ENCODE assay signal across 1 cellular context in the genomic region with DNA sequence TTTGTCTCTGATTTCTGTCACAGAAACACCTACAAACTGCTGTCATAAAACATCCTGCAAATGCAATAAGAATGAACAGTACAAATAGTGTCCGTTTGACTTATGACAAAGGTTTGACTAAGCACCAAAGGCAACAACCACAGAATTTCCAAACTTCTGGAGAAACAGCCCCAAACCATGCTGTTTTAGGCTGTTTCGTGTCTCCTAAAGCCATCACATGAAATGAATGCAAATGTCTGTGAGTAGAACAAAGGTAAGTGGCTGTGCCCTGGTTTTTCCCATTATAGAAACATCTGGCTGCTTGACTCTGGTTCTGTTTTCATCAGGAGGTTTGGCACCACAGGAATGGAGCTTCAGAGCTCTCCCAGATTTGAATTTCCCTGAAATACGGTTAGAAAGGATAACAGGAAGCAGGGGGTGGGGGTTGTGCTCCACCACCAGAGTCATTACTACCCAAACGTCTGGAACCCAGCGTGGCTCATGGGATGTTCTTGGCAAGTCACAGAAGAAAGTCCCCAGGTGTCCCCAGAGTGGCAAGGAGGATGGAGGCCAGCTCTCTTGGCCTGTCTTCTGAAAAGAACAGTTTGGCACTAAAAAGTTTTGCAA.
TF ChIP-seq lines count a peak whose summit lies in the region.

No MANE protein-coding gene starts in this region.

TF ChIP-seq in GM23338, 12 proteins besides CTCF, POLR2A, EP300 and RAD21 (continued from another document):
- TF ChIP-seq, protein P1, sequence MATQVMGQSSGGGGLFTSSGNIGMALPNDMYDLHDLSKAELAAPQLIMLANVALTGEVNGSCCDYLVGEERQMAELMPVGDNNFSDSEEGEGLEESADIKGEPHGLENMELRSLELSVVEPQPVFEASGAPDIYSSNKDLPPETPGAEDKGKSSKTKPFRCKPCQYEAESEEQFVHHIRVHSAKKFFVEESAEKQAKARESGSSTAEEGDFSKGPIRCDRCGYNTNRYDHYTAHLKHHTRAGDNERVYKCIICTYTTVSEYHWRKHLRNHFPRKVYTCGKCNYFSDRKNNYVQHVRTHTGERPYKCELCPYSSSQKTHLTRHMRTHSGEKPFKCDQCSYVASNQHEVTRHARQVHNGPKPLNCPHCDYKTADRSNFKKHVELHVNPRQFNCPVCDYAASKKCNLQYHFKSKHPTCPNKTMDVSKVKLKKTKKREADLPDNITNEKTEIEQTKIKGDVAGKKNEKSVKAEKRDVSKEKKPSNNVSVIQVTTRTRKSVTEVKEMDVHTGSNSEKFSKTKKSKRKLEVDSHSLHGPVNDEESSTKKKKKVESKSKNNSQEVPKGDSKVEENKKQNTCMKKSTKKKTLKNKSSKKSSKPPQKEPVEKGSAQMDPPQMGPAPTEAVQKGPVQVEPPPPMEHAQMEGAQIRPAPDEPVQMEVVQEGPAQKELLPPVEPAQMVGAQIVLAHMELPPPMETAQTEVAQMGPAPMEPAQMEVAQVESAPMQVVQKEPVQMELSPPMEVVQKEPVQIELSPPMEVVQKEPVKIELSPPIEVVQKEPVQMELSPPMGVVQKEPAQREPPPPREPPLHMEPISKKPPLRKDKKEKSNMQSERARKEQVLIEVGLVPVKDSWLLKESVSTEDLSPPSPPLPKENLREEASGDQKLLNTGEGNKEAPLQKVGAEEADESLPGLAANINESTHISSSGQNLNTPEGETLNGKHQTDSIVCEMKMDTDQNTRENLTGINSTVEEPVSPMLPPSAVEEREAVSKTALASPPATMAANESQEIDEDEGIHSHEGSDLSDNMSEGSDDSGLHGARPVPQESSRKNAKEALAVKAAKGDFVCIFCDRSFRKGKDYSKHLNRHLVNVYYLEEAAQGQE (IDR thresholded peaks at IDR 0.05; ENCODE audit: unreplicated experiment): no peak
- no peak for TF ChIP-seq CREB1 (CRISPR knock-in tag; IDR thresholded peaks at IDR 0.05; ENCODE audit: low read depth)
- no peak for TF ChIP-seq ZNF114 (CRISPR knock-in tag; IDR thresholded peaks at IDR 0.05)
- no peak for TF ChIP-seq EZH2 (IDR thresholded peaks at IDR 0.05; ENCODE audit: low read depth, unreplicated experiment)
- no peak for TF ChIP-seq STAT1 (IDR thresholded peaks at IDR 0.05; ENCODE audit: unreplicated experiment)
- no peak for TF ChIP-seq ZNF331 (CRISPR knock-in tag; IDR thresholded peaks at IDR 0.05; ENCODE audit: low read depth)
- TF ChIP-seq, protein P2, sequence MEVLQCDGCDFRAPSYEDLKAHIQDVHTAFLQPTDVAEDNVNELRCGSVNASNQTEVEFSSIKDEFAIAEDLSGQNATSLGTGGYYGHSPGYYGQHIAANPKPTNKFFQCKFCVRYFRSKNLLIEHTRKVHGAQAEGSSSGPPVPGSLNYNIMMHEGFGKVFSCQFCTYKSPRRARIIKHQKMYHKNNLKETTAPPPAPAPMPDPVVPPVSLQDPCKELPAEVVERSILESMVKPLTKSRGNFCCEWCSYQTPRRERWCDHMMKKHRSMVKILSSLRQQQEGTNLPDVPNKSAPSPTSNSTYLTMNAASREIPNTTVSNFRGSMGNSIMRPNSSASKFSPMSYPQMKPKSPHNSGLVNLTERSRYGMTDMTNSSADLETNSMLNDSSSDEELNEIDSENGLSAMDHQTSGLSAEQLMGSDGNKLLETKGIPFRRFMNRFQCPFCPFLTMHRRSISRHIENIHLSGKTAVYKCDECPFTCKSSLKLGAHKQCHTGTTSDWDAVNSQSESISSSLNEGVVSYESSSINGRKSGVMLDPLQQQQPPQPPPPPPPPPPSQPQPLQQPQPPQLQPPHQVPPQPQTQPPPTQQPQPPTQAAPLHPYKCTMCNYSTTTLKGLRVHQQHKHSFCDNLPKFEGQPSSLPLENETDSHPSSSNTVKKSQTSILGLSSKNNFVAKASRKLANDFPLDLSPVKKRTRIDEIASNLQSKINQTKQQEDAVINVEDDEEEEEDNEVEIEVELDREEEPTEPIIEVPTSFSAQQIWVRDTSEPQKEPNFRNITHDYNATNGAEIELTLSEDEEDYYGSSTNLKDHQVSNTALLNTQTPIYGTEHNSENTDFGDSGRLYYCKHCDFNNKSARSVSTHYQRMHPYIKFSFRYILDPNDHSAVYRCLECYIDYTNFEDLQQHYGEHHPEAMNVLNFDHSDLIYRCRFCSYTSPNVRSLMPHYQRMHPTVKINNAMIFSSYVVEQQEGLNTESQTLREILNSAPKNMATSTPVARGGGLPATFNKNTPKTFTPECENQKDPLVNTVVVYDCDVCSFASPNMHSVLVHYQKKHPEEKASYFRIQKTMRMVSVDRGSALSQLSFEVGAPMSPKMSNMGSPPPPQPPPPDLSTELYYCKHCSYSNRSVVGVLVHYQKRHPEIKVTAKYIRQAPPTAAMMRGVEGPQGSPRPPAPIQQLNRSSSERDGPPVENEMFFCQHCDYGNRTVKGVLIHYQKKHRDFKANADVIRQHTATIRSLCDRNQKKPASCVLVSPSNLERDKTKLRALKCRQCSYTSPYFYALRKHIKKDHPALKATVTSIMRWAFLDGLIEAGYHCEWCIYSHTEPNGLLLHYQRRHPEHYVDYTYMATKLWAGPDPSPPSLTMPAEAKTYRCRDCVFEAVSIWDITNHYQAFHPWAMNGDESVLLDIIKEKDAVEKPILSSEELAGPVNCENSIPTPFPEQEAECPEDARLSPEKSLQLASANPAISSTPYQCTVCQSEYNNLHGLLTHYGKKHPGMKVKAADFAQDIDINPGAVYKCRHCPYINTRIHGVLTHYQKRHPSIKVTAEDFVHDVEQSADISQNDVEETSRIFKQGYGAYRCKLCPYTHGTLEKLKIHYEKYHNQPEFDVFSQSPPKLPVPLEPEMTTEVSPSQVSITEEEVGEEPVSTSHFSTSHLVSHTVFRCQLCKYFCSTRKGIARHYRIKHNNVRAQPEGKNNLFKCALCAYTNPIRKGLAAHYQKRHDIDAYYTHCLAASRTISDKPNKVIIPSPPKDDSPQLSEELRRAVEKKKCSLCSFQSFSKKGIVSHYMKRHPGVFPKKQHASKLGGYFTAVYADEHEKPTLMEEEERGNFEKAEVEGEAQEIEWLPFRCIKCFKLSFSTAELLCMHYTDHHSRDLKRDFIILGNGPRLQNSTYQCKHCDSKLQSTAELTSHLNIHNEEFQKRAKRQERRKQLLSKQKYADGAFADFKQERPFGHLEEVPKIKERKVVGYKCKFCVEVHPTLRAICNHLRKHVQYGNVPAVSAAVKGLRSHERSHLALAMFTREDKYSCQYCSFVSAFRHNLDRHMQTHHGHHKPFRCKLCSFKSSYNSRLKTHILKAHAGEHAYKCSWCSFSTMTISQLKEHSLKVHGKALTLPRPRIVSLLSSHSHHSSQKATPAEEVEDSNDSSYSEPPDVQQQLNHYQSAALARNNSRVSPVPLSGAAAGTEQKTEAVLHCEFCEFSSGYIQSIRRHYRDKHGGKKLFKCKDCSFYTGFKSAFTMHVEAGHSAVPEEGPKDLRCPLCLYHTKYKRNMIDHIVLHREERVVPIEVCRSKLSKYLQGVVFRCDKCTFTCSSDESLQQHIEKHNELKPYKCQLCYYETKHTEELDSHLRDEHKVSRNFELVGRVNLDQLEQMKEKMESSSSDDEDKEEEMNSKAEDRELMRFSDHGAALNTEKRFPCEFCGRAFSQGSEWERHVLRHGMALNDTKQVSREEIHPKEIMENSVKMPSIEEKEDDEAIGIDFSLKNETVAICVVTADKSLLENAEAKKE (CRISPR knock-in tag; IDR thresholded peaks at IDR 0.05): no peak
- TF ChIP-seq POLR2AphosphoS5 (IDR thresholded peaks at IDR 0.05; ENCODE audit: low read depth): no peak
- TF ChIP-seq EZH2phosphoT487 (IDR thresholded peaks at IDR 0.05; ENCODE audit: unreplicated experiment): no peak
- TF ChIP-seq NANOG (IDR thresholded peaks at IDR 0.05; ENCODE audit: borderline replicate concordance): no peak
- no peak for TF ChIP-seq JUNB (IDR thresholded peaks at IDR 0.05; ENCODE audit: unreplicated experiment)
